In the genomic region with DNA sequence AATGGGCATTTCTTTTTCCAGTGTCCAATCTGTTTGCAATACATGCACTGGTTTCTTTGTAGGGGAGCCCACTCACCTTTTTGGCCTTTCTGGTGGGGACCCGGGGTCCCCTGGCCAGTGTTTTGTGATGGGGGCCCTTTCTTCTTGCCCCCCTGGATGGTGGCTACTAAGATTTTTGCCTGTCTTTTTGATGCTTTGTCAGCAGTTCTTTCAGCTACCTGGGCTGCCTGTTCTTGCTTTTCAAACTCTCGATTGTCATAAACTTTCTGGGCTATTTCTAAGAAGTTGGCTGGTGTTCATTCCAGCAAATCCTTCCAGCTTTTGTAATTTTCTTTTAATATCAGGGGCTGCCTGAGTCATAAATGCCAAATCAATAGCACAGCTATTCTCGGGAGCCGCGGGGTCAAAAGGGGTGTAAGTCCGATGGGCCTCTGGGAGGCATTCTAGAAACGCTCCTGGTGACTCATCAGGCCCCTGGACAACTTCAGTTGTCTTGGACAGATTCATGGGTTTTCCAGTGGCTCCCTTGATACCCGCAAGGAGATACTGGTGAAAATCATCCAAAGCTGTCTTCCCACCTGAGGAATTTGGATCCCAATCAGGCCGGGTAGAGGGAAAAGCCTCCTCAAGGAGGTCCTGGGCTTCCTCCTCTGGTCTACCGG, we compare ENCODE assay signal across 21 cellular contexts.
A peak's percentile ranks its signal among the peaks of the same experiment; 100 is the strongest.
DNase-seq lines count a peak whose midpoint lies in the region; ATAC-seq, FAIRE-seq and TF ChIP-seq lines count a peak whose summit lies in the region.
"Had no signal": no experiment of that assay in that cellular context is flagged by ENCODE, and none has a peak within 500 bp of the region (broad histone marks: within the 10 kb centered on the region; RNA-seq: fewer than 3 reads in every experiment).

No MANE protein-coding gene starts in this region.

- TF ChIP-seq POLR2A in HepG2 (IDR thresholded peaks at IDR 0.05; ENCODE audit: insufficient read depth in 1 of 2, low read depth in 2 of 2, low read length in 2 of 2) (no peak), right lobe of liver (IDR thresholded peaks at IDR 0.05) (no peak), ovary (IDR thresholded peaks at IDR 0.05) (no peak)

- POLR2A ChIA-PET in HepG2 (lab: Yijun Ruan, JAX), result no interaction called here

- H3K27ac ChIP-seq in HepG2 (ENCODE audit: extremely low read length, insufficient read depth, low read length) (no peak overlapping the region), right lobe of liver (no peak overlapping the region), hepatocyte (peak overlapping the region; percentile 46), ovary (no peak overlapping the region)
- H3K27ac ChIP-seq: BLaER1, HL-60 had no signal

- TF ChIP-seq CTCF in HepG2 (CRISPR knock-in tag; IDR thresholded peaks at IDR 0.05), result no peak
- TF ChIP-seq CTCF in right lobe of liver (IDR thresholded peaks at IDR 0.05), result no peak
- no peak for TF ChIP-seq CTCF in astrocyte of the spinal cord (IDR thresholded peaks at IDR 0.05; ENCODE audit: low read depth, low read length)
- no peak for TF ChIP-seq CTCF in hepatocyte (IDR thresholded peaks at IDR 0.05; ENCODE audit: poor library complexity)
- no peak for TF ChIP-seq CTCF in ovary (IDR thresholded peaks at IDR 0.05)

- H4K20me1 ChIP-seq in HepG2 (ENCODE audit: insufficient read depth, low read length), result no peaks in the 10 kb centered on the region
- H4K20me1 ChIP-seq in hepatocyte (ENCODE audit: insufficient read depth, poor library complexity, severe bottlenecking), result no peaks in the 10 kb centered on the region
- H4K20me1 ChIP-seq: BLaER1 had no signal

- no peaks in the 10 kb centered on the region for H3K36me3 Mint-ChIP-seq in activated naive CD8-positive, alpha-beta T cell treated with anti-CD3 and anti-CD28 coated beads for 36 hours
- H3K36me3 Mint-ChIP-seq: CD8-positive, alpha-beta T cell had no signal

- intact Hi-C loops in HepG2 (cut with micrococcal nuclease; ENCODE audit: unreplicated experiment) (no loop called here), right lobe of liver (cut with DNase I) (loop anchor here in 1 of 2 donors (10.0 kb wide), 1 partner anchor 272 kb away; no protein-coding TSS in a partner anchor), ovary (cut with DNase I) (no loop called here)

- BruUV-seq in HepG2 (replicated peaks; lab: Mats Ljungman, UMichigan), result no TSS peak

- H3K27me3 ChIP-seq in HepG2 (ENCODE audit: control insufficient read depth in 1 of 2, insufficient read depth in 2 of 2, low read length in 2 of 2), result no peaks in the 10 kb centered on the region
- H3K27me3 ChIP-seq in right lobe of liver, result no peaks in the 10 kb centered on the region
- no peaks in the 10 kb centered on the region for H3K27me3 ChIP-seq in hepatocyte
- H3K27me3 ChIP-seq in ovary, result no peaks in the 10 kb centered on the region
- H3K27me3 ChIP-seq: BLaER1 had no signal

- FAIRE-seq in HepG2 (lab: Jason Lieb, UNC), result no peak
- FAIRE-seq: D721Med, HTR-8/SVneo had no signal

- no peaks in the 10 kb centered on the region for H3K4me1 Mint-ChIP-seq in activated naive CD8-positive, alpha-beta T cell treated with anti-CD3 and anti-CD28 coated beads for 36 hours

- H3K9me3 Mint-ChIP-seq in activated naive CD8-positive, alpha-beta T cell treated with anti-CD3 and anti-CD28 coated beads for 36 hours, result no peaks in the 10 kb centered on the region
- H3K9me3 Mint-ChIP-seq: CD8-positive, alpha-beta T cell; H9 had no signal

- no peaks in the 10 kb centered on the region for H3K27me3 Mint-ChIP-seq in activated naive CD8-positive, alpha-beta T cell treated with anti-CD3 and anti-CD28 coated beads for 36 hours

- H3K9ac ChIP-seq in HepG2 (ENCODE audit: insufficient read depth, low read depth, low read length), result no peak overlapping the region
- H3K9ac ChIP-seq: BLaER1 had no signal

- H3K9me3 ChIP-seq in HepG2 (ENCODE audit: low read length) (no peaks in the 10 kb centered on the region), right lobe of liver (no peaks in the 10 kb centered on the region), hepatocyte (ENCODE audit: low read depth) (no peaks in the 10 kb centered on the region), ovary (no peaks in the 10 kb centered on the region)
- H3K9me3 ChIP-seq: BLaER1 had no signal

- no peak overlapping the region for H3K27ac Mint-ChIP-seq in activated naive CD8-positive, alpha-beta T cell treated with anti-CD3 and anti-CD28 coated beads for 36 hours
- H3K27ac Mint-ChIP-seq: CD8-positive, alpha-beta T cell; H9 had no signal

- no peak for TF ChIP-seq RAD21 in HepG2 (CRISPR knock-in tag; IDR thresholded peaks at IDR 0.05)

- H3K4me3 Mint-ChIP-seq in activated naive CD8-positive, alpha-beta T cell treated with anti-CD3 and anti-CD28 coated beads for 36 hours, result no peak overlapping the region
- H3K4me3 Mint-ChIP-seq: CD8-positive, alpha-beta T cell; H9 had no signal

- TF ChIP-seq EP300 in HepG2 (IDR thresholded peaks at IDR 0.05; ENCODE audit: low read depth in 2 of 2, low read length in 2 of 2), result no peak
- TF ChIP-seq EP300 in HepG2 (CRISPR knock-in tag; IDR thresholded peaks at IDR 0.05; ENCODE audit: borderline replicate concordance), result no peak
- no peak for TF ChIP-seq EP300 in ovary (IDR thresholded peaks at IDR 0.05)

- DNase-seq in HepG2 (ENCODE audit: low spot score) (no peak), right lobe of liver (no peak), astrocyte of the spinal cord (ENCODE audit: low read depth, low spot score) (peak; percentile 4), hepatocyte (ENCODE audit: low spot score) (peak; percentile 37), NOMO-1 (lab: John Stamatoyannopoulos, UW; ENCODE audit: unreplicated experiment in 2 of 2) (no peak), ovary (no peak)
- DNase-seq in activated naive CD8-positive, alpha-beta T cell treated with anti-CD3 and anti-CD28 coated beads for 36 hours, result no peak
- DNase-seq: CD8-positive, alpha-beta T cell; DND-41; H9; NCI-H1417 treated with DMSO at 0.1 percent for 48 hours; NCI-H2029; NCI-H2171 treated with DMSO at 0.1 percent for 48 hours; NCI-H446 treated with DMSO at 0.1 percent for 48 hours; NCI-H748 treated with DMSO at 0.1 percent for 48 hours; PC-3 had no signal

- in situ Hi-C loops in HepG2 (cut with HindIII; ENCODE audit: extremely low pct_ligation_motif_present, low pct_unique_long_range_greater_than_20kb), result no loop called here
- in situ Hi-C loops in astrocyte of the spinal cord (cut with HindIII; ENCODE audit: low sequenced_read_pairs), result no loop called here

- H3K36me3 ChIP-seq in HepG2 (replicated peaks in 1 of 2; ENCODE audit: control insufficient read depth in 1 of 2, insufficient read depth in 2 of 2, low read length in 2 of 2) (no peaks in the 10 kb centered on the region), right lobe of liver (no peaks in the 10 kb centered on the region), hepatocyte (replicated peaks; ENCODE audit: insufficient read depth, low read depth) (no peaks in the 10 kb centered on the region), ovary (no peaks in the 10 kb centered on the region)
- H3K36me3 ChIP-seq: BLaER1 had no signal

- CTCF ChIA-PET in HepG2 (lab: Yijun Ruan, JAX; ENCODE audit: low intra/inter-chr PET ratio, low total read pairs), result no interaction called here

- H3K4me3 ChIP-seq in HepG2 (replicated peaks in 1 of 3; ENCODE audit: insufficient read depth in 1 of 3, low read depth in 2 of 3, low read length in 3 of 3) (no peak overlapping the region), right lobe of liver (no peak overlapping the region), astrocyte of the spinal cord (ENCODE audit: low read depth, low read length) (no peak overlapping the region), hepatocyte (no peak overlapping the region), ovary (no peak overlapping the region)
- H3K4me3 ChIP-seq: BLaER1 had no signal

- WGBS in HepG2 (ENCODE audit: low lambda C conversion rate), result 85% methylated on average over 10 of the region's 10 CpGs
- 83% methylated on average over 4 of the region's 10 CpGs for WGBS in right lobe of liver (ENCODE audit: insufficient coverage, low coverage, low lambda C conversion rate, missing lambda C conversion rate)
- WGBS in hepatocyte (ENCODE audit: low lambda C conversion rate, missing lambda C conversion rate), result 64% methylated on average over 10 of the region's 10 CpGs
- 75 to 83% (median 83%) methylated on average over 10 of the region's 10 CpGs for WGBS in ovary, 3 donors

- H3K4me1 ChIP-seq in HepG2 (ENCODE audit: insufficient read depth, low read length) (no peaks in the 10 kb centered on the region), right lobe of liver (no peaks in the 10 kb centered on the region), hepatocyte (ENCODE audit: insufficient read depth) (no peaks in the 10 kb centered on the region), ovary (ENCODE audit: insufficient read depth) (no peaks in the 10 kb centered on the region)

- H3K4me2 ChIP-seq in HepG2 (ENCODE audit: low read depth, low read length), result no peak overlapping the region
- peak overlapping the region; percentile 31 for H3K4me2 ChIP-seq in hepatocyte
- H3K4me2 ChIP-seq: BLaER1 had no signal

- H2AFZ ChIP-seq in HepG2 (ENCODE audit: low read length) (no peak overlapping the region), hepatocyte (no peak overlapping the region)

- H3K9me2 ChIP-seq in hepatocyte (replicated peaks; ENCODE audit: insufficient read depth), result no peaks in the 10 kb centered on the region

- no peaks in the 10 kb centered on the region for H3K79me2 ChIP-seq in HepG2 (ENCODE audit: insufficient read depth, low read length)
- H3K79me2 ChIP-seq in hepatocyte, result peaks cover 3% of the 10 kb centered on the region

- ATAC-seq in HepG2, result no peak
- ATAC-seq in right lobe of liver, result no peak
- ATAC-seq in GM19452 (IDR thresholded peaks at IDR 0.05; ENCODE audit: unreplicated experiment), result no peak
- ATAC-seq: CD8-positive, alpha-beta T cell had no signal

TF ChIP-seq in HepG2, 621 proteins besides CTCF, POLR2A, EP300 and RAD21:
- TF ChIP-seq MAFF (IDR thresholded peaks at IDR 0.05; ENCODE audit: low read depth, low read length) (0 out of 2 replicates have a peak, but pooled peaks have one; percentile 13), MAFK (conservative IDR thresholded peaks at IDR 0.05 in 1 of 2, IDR thresholded peaks at IDR 0.05 in 1 of 2; ENCODE audit: low read length in 2 of 2) (peak; percentile 36 to 65; a peak in 3 of 4 replicates), ZMYM4 (CRISPR knock-in tag; IDR thresholded peaks at IDR 0.05) (no peak)
TF ChIP-seq in HepG2: peak in this region for 2.

Comparison
In these comparisons a context has a peak if more than half of its experiments do, and no peak if none do; other contexts are left out.
1. DNase-seq: peak in astrocyte of the spinal cord (single experiment) and hepatocyte (single experiment); none in HepG2 (single experiment), right lobe of liver (0 of 3), activated naive CD8-positive, alpha-beta T cell treated with anti-CD3 and anti-CD28 coated beads for 36 hours (single experiment), NOMO-1 (0 of 2) and ovary (0 of 5).